ENCODE assay signal across 8 cellular contexts in genomic region chr17:412211-413015, GRCh38. TPM values are rescaled to one million over a fixed set of nuclear protein-coding genes. Genes with fewer than 3 reads are reported as not detected.
DNase-seq lines count a peak whose midpoint lies in the region; ATAC-seq and TF ChIP-seq lines count a peak whose summit lies in the region.

No MANE protein-coding gene starts in this region.

- TF ChIP-seq CTCF in WERI-Rb-1 (IDR thresholded peaks at IDR 0.05; ENCODE audit: low read depth, low read length) (peak; percentile 68), suprapubic skin (IDR thresholded peaks at IDR 0.05) (peak; percentile 62 to 77)

- TF ChIP-seq POLR2A in suprapubic skin (IDR thresholded peaks at IDR 0.05) = no peak

- H3K36me3 ChIP-seq in WERI-Rb-1 (no peaks in the 10 kb centered on the region), suprapubic skin (peaks cover 5% of the 10 kb centered on the region)

- no peak overlapping the region for H3K4me3 ChIP-seq in WERI-Rb-1 (ENCODE audit: low read depth, low read length)
- H3K4me3 ChIP-seq in suprapubic skin = no peak overlapping the region

- H3K9me3 ChIP-seq in WERI-Rb-1 (ENCODE audit: severe bottlenecking) (peaks cover 4% of the 10 kb centered on the region), suprapubic skin (no peaks in the 10 kb centered on the region)

- WGBS in suprapubic skin = 52% methylated on average over 12 of the region's 15 CpGs

- peaks cover 28% of the 10 kb centered on the region for H3K4me1 ChIP-seq in suprapubic skin

- no peak for ATAC-seq in activated CD4-positive, CD25-positive, alpha-beta regulatory T cell treated with anti-CD3 and anti-CD28 coated beads, Interleukin-2, amount 50 U/mL, for 24 hours
- no peak for ATAC-seq in HG03565 (IDR thresholded peaks at IDR 0.05; ENCODE audit: unreplicated experiment)

- H3K27ac ChIP-seq in WERI-Rb-1 (no peak overlapping the region), suprapubic skin (no peak overlapping the region)

- DNase-seq in activated CD4-positive, CD25-positive, alpha-beta regulatory T cell (lab: John Stamatoyannopoulos, UW) = peak in 3 of 4 experiments; percentile 28 to 51 (median 47)
- DNase-seq in NCI-H146 (lab: John Stamatoyannopoulos, UW) = peak; percentile 49
- peak; percentile 43 for DNase-seq in WERI-Rb-1
- DNase-seq in cerebellum (ENCODE audit: low spot score) = peak; percentile 79
- DNase-seq in medulla oblongata (ENCODE audit: extremely low spot score) = peak; percentile 80
- no peak for DNase-seq in suprapubic skin (ENCODE audit: low spot score in 2 of 2)

- no peaks in the 10 kb centered on the region for H3K27me3 ChIP-seq in WERI-Rb-1 (ENCODE audit: insufficient read depth, low read depth, severe bottlenecking)
- H3K27me3 ChIP-seq in suprapubic skin = no peaks in the 10 kb centered on the region

- no peak for TF ChIP-seq EP300 in suprapubic skin (IDR thresholded peaks at IDR 0.05)

RNA-seq across cellular contexts. Expression of gene RFLNB, which starts 33.3 kb away (rescaled TPM):
- total RNA-seq in cerebellum (4.7 TPM), suprapubic skin (1 to 10 TPM; 5.8 to 9.2 (median 8.2) TPM)

RNA-seq across cellular contexts. Expression of gene RPH3AL, which starts 59.8 kb away (rescaled TPM):
- total RNA-seq in cerebellum (4.3 TPM), suprapubic skin (10 to 100 TPM in 2 of 4 donors, 1 to 10 TPM in 2; 1.7 to 39.5 (median 10.9) TPM)

Comparison
In these comparisons a context has a peak if more than half of its experiments do, and no peak if none do; other contexts are left out.
1. DNase-seq: peak in activated CD4-positive, CD25-positive, alpha-beta regulatory T cell (3 of 4), NCI-H146 (single experiment), WERI-Rb-1 (single experiment), cerebellum (single experiment) and medulla oblongata (single experiment); none in suprapubic skin (0 of 2).